In genomic region chr10:119272736-119273135, GRCh38 we compare ENCODE assay signal across 26 cellular contexts.
DNase-seq lines count a peak whose midpoint lies in the region; ATAC-seq, FAIRE-seq and TF ChIP-seq lines count a peak whose summit lies in the region.
"Had no signal": no experiment of that assay in that cellular context is flagged by ENCODE, and none has a peak within 500 bp of the region (broad histone marks: within the 10 kb centered on the region; RNA-seq: fewer than 3 reads in every experiment).

No MANE protein-coding gene starts in this region.

- peaks cover 5% of the 10 kb centered on the region for H3K36me3 Mint-ChIP-seq in CD4-positive, CD25-positive, alpha-beta regulatory T cell
- H3K36me3 Mint-ChIP-seq in T-helper 17 cell (ENCODE audit: low read depth), result peaks cover 4% of the 10 kb centered on the region
- peaks cover 9% of the 10 kb centered on the region for H3K36me3 Mint-ChIP-seq in nephron progenitor cell (ENCODE audit: low read depth)
- H3K36me3 Mint-ChIP-seq in GM23338 (ENCODE audit: low read depth), result no peaks in the 10 kb centered on the region
- H3K36me3 Mint-ChIP-seq: CD8-positive, alpha-beta T cell had no signal

- no peaks in the 10 kb centered on the region for H3K9me2 ChIP-seq in GM23338 (ENCODE audit: insufficient read depth)

- peaks cover 24 to 75% (median 56%) of the 10 kb centered on the region in 4 donors for H3K4me1 Mint-ChIP-seq in CD4-positive, CD25-positive, alpha-beta regulatory T cell
- H3K4me1 Mint-ChIP-seq in T-helper 17 cell, result peaks cover 34% of the 10 kb centered on the region
- H3K4me1 Mint-ChIP-seq in nephron progenitor cell, result peaks cover 59% of the 10 kb centered on the region
- H3K4me1 Mint-ChIP-seq in GM23338, result peaks cover 12% of the 10 kb centered on the region

- no peaks in the 10 kb centered on the region for H3K27me3 ChIP-seq in CD4-positive, CD25-positive, alpha-beta regulatory T cell (ENCODE audit: control insufficient read depth, insufficient read depth, low read length)
- H3K27me3 ChIP-seq in lower lobe of right lung (ENCODE audit: low read depth), result no peaks in the 10 kb centered on the region
- H3K27me3 ChIP-seq in small intestine (ENCODE audit: control insufficient read depth in 2 of 2, insufficient read depth in 2 of 2, low read length in 2 of 2), result no peaks in the 10 kb centered on the region
- no peaks in the 10 kb centered on the region for H3K27me3 ChIP-seq in GM23338 (ENCODE audit: insufficient read depth)
- H3K27me3 ChIP-seq: adrenal gland, right lobe of liver had no signal

- H3K27ac ChIP-seq in CD4-positive, CD25-positive, alpha-beta regulatory T cell (ENCODE audit: insufficient read depth, low read length, poor library complexity, severe bottlenecking), result no peak overlapping the region
- peak overlapping the region; percentile 83 for H3K27ac ChIP-seq in lower lobe of right lung
- H3K27ac ChIP-seq in small intestine (ENCODE audit: low read depth in 1 of 2, low read length in 1 of 2), result peak overlapping the region; percentile 91 to 95
- no peak overlapping the region for H3K27ac ChIP-seq in GM23338 (ENCODE audit: low read depth)
- H3K27ac ChIP-seq: epithelial cell of prostate, GM23248 had no signal

- H3K27me3 Mint-ChIP-seq in CD4-positive, CD25-positive, alpha-beta regulatory T cell, result no peaks in the 10 kb centered on the region
- H3K27me3 Mint-ChIP-seq in T-helper 17 cell (no peaks in the 10 kb centered on the region), nephron progenitor cell (ENCODE audit: low read depth, poor library complexity) (peaks cover 2% of the 10 kb centered on the region), GM23338 (ENCODE audit: insufficient read depth, low read depth, poor library complexity) (peaks cover 8% of the 10 kb centered on the region)
- H3K27me3 Mint-ChIP-seq: T-cell had no signal

- no peak overlapping the region for H3K4me2 ChIP-seq in GM23338

- no peak for TF ChIP-seq CTCF in lower lobe of right lung (IDR thresholded peaks at IDR 0.05)
- TF ChIP-seq CTCF in nephron progenitor cell (IDR thresholded peaks at IDR 0.05), result no peak
- no peak for TF ChIP-seq CTCF in GM23338 (conservative IDR thresholded peaks at IDR 0.05; ENCODE audit: low read depth in 2 of 2)

- peak overlapping the region in 1 of 4 donors; percentile 8 for H3K4me3 Mint-ChIP-seq in CD4-positive, CD25-positive, alpha-beta regulatory T cell
- H3K4me3 Mint-ChIP-seq in T-helper 17 cell, result no peak overlapping the region
- no peak overlapping the region for H3K4me3 Mint-ChIP-seq in nephron progenitor cell
- no peak overlapping the region for H3K4me3 Mint-ChIP-seq in GM23338
- H3K4me3 Mint-ChIP-seq: CD8-positive, alpha-beta T cell; T-cell had no signal

- H3K4me3 ChIP-seq in CD4-positive, CD25-positive, alpha-beta regulatory T cell (ENCODE audit: low read depth, low read length), result no peak overlapping the region
- H3K4me3 ChIP-seq in lower lobe of right lung, result no peak overlapping the region
- no peak overlapping the region for H3K4me3 ChIP-seq in small intestine (ENCODE audit: low read depth in 1 of 2, low read length in 2 of 2)
- no peak overlapping the region for H3K4me3 ChIP-seq in GM23338
- H3K4me3 ChIP-seq: adrenal gland, GM23248, right lobe of liver had no signal

- H3K9me3 Mint-ChIP-seq in CD4-positive, CD25-positive, alpha-beta regulatory T cell, result peaks cover 0 to 1% (median 0%) of the 10 kb centered on the region in 7 donors
- H3K9me3 Mint-ChIP-seq in nephron progenitor cell (peaks cover 6% of the 10 kb centered on the region), GM23338 (no peaks in the 10 kb centered on the region)
- H3K9me3 Mint-ChIP-seq: CD8-positive, alpha-beta T cell; T-cell had no signal

- no peak for FAIRE-seq in small intestine (lab: Jason Lieb, UNC)
- FAIRE-seq: bronchial epithelial cell had no signal

- no peak for ATAC-seq in CD4-positive, CD25-positive, alpha-beta regulatory T cell (ENCODE audit: low read depth in 2 of 2)
- ATAC-seq in T-helper 17 cell (no peak), lower lobe of right lung (no peak), GM23338 (no peak), HG03342 (IDR thresholded peaks at IDR 0.05; ENCODE audit: unreplicated experiment) (no peak)
- ATAC-seq: CD8-positive, alpha-beta T cell; right lobe of liver; T-cell had no signal

- no peaks in the 10 kb centered on the region for H3F3A ChIP-seq in GM23338 (replicated peaks; ENCODE audit: low read depth)

- H3K36me3 ChIP-seq in CD4-positive, CD25-positive, alpha-beta regulatory T cell (ENCODE audit: control insufficient read depth, insufficient read depth, low read length), result no peaks in the 10 kb centered on the region
- H3K36me3 ChIP-seq in lower lobe of right lung, result no peaks in the 10 kb centered on the region
- no peaks in the 10 kb centered on the region for H3K36me3 ChIP-seq in small intestine (ENCODE audit: control insufficient read depth in 2 of 2, insufficient read depth in 2 of 2, low read length in 2 of 2)
- H3K36me3 ChIP-seq in GM23338 (ENCODE audit: insufficient read depth), result no peaks in the 10 kb centered on the region
- H3K36me3 ChIP-seq: adrenal gland, right lobe of liver had no signal

- H3K27ac Mint-ChIP-seq in CD4-positive, CD25-positive, alpha-beta regulatory T cell, result peak overlapping the region in 2 of 3 donors; percentile 32 to 54
- H3K27ac Mint-ChIP-seq in T-helper 17 cell, result peak overlapping the region; percentile 100
- no peak overlapping the region for H3K27ac Mint-ChIP-seq in nephron progenitor cell
- H3K27ac Mint-ChIP-seq in GM23338, result no peak overlapping the region
- H3K27ac Mint-ChIP-seq: CD8-positive, alpha-beta T cell had no signal

- H3K79me2 ChIP-seq in GM23338 (replicated peaks; ENCODE audit: insufficient read depth), result no peaks in the 10 kb centered on the region

- no peak overlapping the region for H2AFZ ChIP-seq in GM23338
- H2AFZ ChIP-seq: GM23248 had no signal

- H4K20me1 ChIP-seq in GM23338 (replicated peaks; ENCODE audit: insufficient read depth), result no peaks in the 10 kb centered on the region

- intact Hi-C loops in lower lobe of right lung (cut with DNase I), result no loop called here

- peaks cover 58% of the 10 kb centered on the region for H3K4me1 ChIP-seq in CD4-positive, CD25-positive, alpha-beta regulatory T cell (ENCODE audit: control insufficient read depth, insufficient read depth, low read length, poor library complexity, severe bottlenecking)
- peaks cover 76% of the 10 kb centered on the region for H3K4me1 ChIP-seq in lower lobe of right lung
- H3K4me1 ChIP-seq in small intestine (ENCODE audit: control insufficient read depth in 2 of 2, insufficient read depth in 1 of 2, low read depth in 1 of 2, low read length in 1 of 2), result peaks cover 26 to 30% of the 10 kb centered on the region in 2 donors
- peaks cover 4% of the 10 kb centered on the region; the same call in 1 of the 2 replicates for H3K4me1 ChIP-seq in GM23338 (ENCODE audit: insufficient read depth)

- 91 to 96% (median 93%) methylated on average over 9 of the region's 9 CpGs for WGBS in small intestine, 3 donors

- no peak for DNase-seq in CD4-positive, CD25-positive, alpha-beta regulatory T cell
- DNase-seq in T-helper 17 cell (no peak), lower lobe of right lung (peak; percentile 37), small intestine (no peak), nephron progenitor cell (no peak), GM23338 (ENCODE audit: low spot score) (no peak), occipital lobe (lab: John Stamatoyannopoulos, UW) (no peak)
- DNase-seq: activated CD4-positive, alpha-beta T cell treated with anti-CD3 and anti-CD28 coated beads, Interleukin-2, amount 50 U/mL, for 4 hours; activated gamma-delta T cell; adrenal gland; CD8-positive, alpha-beta T cell; dermis blood vessel endothelial cell; DMS153; foreskin melanocyte; GF-D8; GM23248; KG1; NCI-H1694 treated with DMSO at 0.1 percent for 48 hours; NCI-H2227 treated with DMSO at 0.1 percent for 48 hours; NCI-H748 treated with DMSO at 0.1 percent for 48 hours; SHP77 treated with DMSO at 0.1 percent for 48 hours; T-cell had no signal

- H3K9me3 ChIP-seq in CD4-positive, CD25-positive, alpha-beta regulatory T cell (ENCODE audit: control insufficient read depth in 2 of 2, low read length in 2 of 2), result no peaks in the 10 kb centered on the region
- H3K9me3 ChIP-seq in T-helper 17 cell (ENCODE audit: control insufficient read depth, low read length, poor library complexity, severe bottlenecking), result no peaks in the 10 kb centered on the region
- H3K9me3 ChIP-seq in lower lobe of right lung, result no peaks in the 10 kb centered on the region
- H3K9me3 ChIP-seq in small intestine (ENCODE audit: control insufficient read depth, low read depth), result no peaks in the 10 kb centered on the region
- H3K9me3 ChIP-seq: adrenal gland, right lobe of liver had no signal

TF ChIP-seq in GM23338, 12 proteins besides CTCF, POLR2A, EP300 and RAD21 (continues in another document):
- TF ChIP-seq CREB1 (CRISPR knock-in tag; IDR thresholded peaks at IDR 0.05; ENCODE audit: low read depth), result no peak

Comparison
In these comparisons a context has a peak if more than half of its experiments do, and no peak if none do; other contexts are left out.
1. H3K27ac ChIP-seq: peak in lower lobe of right lung (single experiment) and small intestine (2 of 2); none in CD4-positive, CD25-positive, alpha-beta regulatory T cell (single experiment) and GM23338 (single experiment).
2. H3K27ac Mint-ChIP-seq: peak in CD4-positive, CD25-positive, alpha-beta regulatory T cell (2 of 3) and T-helper 17 cell (single experiment); none in nephron progenitor cell (single experiment) and GM23338 (single experiment).